Comparison of ENCODE assay signal across 8 cellular contexts in the genomic region with DNA sequence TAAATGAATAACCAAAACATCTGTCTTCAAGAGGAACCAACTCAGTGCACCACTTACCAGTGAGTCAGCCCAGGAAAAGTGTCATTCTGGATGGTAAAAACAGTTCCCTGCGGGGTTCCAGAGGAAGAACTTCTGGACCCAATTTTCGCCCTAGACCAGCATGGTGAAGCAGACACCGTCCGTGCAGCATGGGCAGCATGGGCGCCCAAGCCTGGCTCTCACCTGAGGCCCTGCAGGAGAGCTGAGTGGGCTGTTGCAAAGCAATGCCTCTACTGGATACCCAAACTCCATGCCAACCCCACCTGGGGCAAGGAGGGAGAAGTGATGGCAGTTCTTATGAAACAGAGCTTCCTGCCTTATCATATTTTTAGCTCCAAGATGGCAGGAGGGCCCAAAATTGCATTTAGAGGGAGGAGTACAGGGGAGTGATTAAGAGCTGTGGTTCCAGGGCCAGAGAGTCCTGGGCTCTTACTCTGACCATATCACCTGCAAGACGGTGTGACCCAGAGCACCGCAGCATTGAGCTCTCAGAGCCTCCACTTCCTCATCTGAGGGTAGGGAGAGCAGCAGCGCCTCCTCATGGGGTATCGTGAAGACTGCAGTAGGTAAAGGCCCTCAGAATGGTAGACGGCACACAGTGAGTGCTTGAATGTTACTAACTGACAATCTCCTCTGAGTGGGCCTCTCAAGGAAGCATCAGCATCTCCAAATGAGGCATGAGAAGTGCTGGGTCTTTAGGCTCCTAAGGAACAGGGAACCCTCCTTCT. TPM values are rescaled to one million over a fixed set of nuclear protein-coding genes. Genes with fewer than 3 reads are reported as not detected.
DNase-seq lines count a peak whose midpoint lies in the region; ATAC-seq and TF ChIP-seq lines count a peak whose summit lies in the region.

No MANE protein-coding gene starts in this region.

- no peaks in the 10 kb centered on the region for H3K4me1 Mint-ChIP-seq in activated naive CD8-positive, alpha-beta T cell treated with anti-CD3 and anti-CD28 coated beads, Interleukin-2, amount 50 U/mL, for 24 hours

- H3K79me2 ChIP-seq in PC-3 (ENCODE audit: low read length) (no peaks in the 10 kb centered on the region), PC-9 (ENCODE audit: low read depth) (no peaks in the 10 kb centered on the region)

- peak; percentile 64; the same call in 2 of the 3 replicates for TF ChIP-seq CTCF in GM12872 (IDR thresholded peaks at IDR 0.05; ENCODE audit: insufficient read depth, low read depth, low read length)
- TF ChIP-seq CTCF in PC-3 (conservative IDR thresholded peaks at IDR 0.05; ENCODE audit: low read depth, low read length), result peak; percentile 45
- TF ChIP-seq CTCF in right lobe of liver (IDR thresholded peaks at IDR 0.05), result peak in 2 of 4 donors; percentile 8 to 12
- no peak for TF ChIP-seq CTCF in PC-9 (conservative IDR thresholded peaks at IDR 0.05)

- peaks cover 22% of the 10 kb centered on the region for H3K36me3 Mint-ChIP-seq in activated naive CD8-positive, alpha-beta T cell treated with anti-CD3 and anti-CD28 coated beads, Interleukin-2, amount 50 U/mL, for 24 hours (ENCODE audit: low read depth)

- no peaks in the 10 kb centered on the region for H4K20me1 ChIP-seq in PC-3 (ENCODE audit: low read length)
- H4K20me1 ChIP-seq in PC-9 (ENCODE audit: insufficient read depth), result no peaks in the 10 kb centered on the region

- H3K9me3 ChIP-seq in PC-3 (ENCODE audit: low read length) (no peaks in the 10 kb centered on the region), right lobe of liver (no peaks in the 10 kb centered on the region), aorta (ENCODE audit: control insufficient read depth, low read length) (no peaks in the 10 kb centered on the region), PC-9 (ENCODE audit: insufficient read depth, low read depth) (no peaks in the 10 kb centered on the region)

- no peaks in the 10 kb centered on the region for H3K27me3 ChIP-seq in PC-3 (ENCODE audit: low read length)
- H3K27me3 ChIP-seq in right lobe of liver, result no peaks in the 10 kb centered on the region
- no peaks in the 10 kb centered on the region for H3K27me3 ChIP-seq in aorta (ENCODE audit: control insufficient read depth in 1 of 2, insufficient read depth in 2 of 2, low read length in 1 of 2)
- H3K27me3 ChIP-seq in PC-9 (ENCODE audit: insufficient read depth, low read depth), result no peaks in the 10 kb centered on the region

- no peak overlapping the region for H3K4me3 Mint-ChIP-seq in activated naive CD8-positive, alpha-beta T cell treated with anti-CD3 and anti-CD28 coated beads, Interleukin-2, amount 50 U/mL, for 24 hours

- H3K9me2 ChIP-seq in PC-3 (replicated peaks; ENCODE audit: low read length) (no peaks in the 10 kb centered on the region), PC-9 (ENCODE audit: insufficient read depth) (no peaks in the 10 kb centered on the region)

- H3K27ac ChIP-seq in PC-3 (ENCODE audit: low read length) (no peak overlapping the region), right lobe of liver (no peak overlapping the region), aorta (ENCODE audit: low read depth in 1 of 2, low read length in 2 of 2) (no peak overlapping the region), PC-9 (no peak overlapping the region)

- no TSS peak for BruUV-seq in PC-3 (replicated peaks; lab: Mats Ljungman, UMichigan)
- no TSS peak for BruUV-seq in PC-9 (replicated peaks; lab: Mats Ljungman, UMichigan)

- no peaks in the 10 kb centered on the region for H3K27me3 Mint-ChIP-seq in activated naive CD8-positive, alpha-beta T cell treated with anti-CD3 and anti-CD28 coated beads, Interleukin-2, amount 50 U/mL, for 24 hours

- no peaks in the 10 kb centered on the region for H3F3A ChIP-seq in PC-3 (ENCODE audit: low read length, unreplicated experiment)
- peaks cover 6% of the 10 kb centered on the region; the same call in 1 of the 2 replicates for H3F3A ChIP-seq in PC-9 (ENCODE audit: insufficient read depth, low read depth)

- 96% methylated on average over 7 of the region's 10 CpGs for WGBS in right lobe of liver (ENCODE audit: insufficient coverage, low coverage, low lambda C conversion rate, missing lambda C conversion rate)
- WGBS in aorta, 2 donors, result 77 to 78% methylated on average over 10 of the region's 10 CpGs

- no peak overlapping the region for H3K4me2 ChIP-seq in PC-3 (ENCODE audit: low read length)
- H3K4me2 ChIP-seq in PC-9, result no peak overlapping the region

- H2AFZ ChIP-seq in PC-3 (ENCODE audit: low read length) (no peak overlapping the region), PC-9 (no peak overlapping the region)

- no peaks in the 10 kb centered on the region for H3K9me3 Mint-ChIP-seq in activated naive CD8-positive, alpha-beta T cell treated with anti-CD3 and anti-CD28 coated beads, Interleukin-2, amount 50 U/mL, for 24 hours

- peaks cover 11% of the 10 kb centered on the region for H3K36me3 ChIP-seq in PC-3 (ENCODE audit: low read depth, low read length)
- H3K36me3 ChIP-seq in right lobe of liver, result peaks cover 0 to 33% (median 5%) of the 10 kb centered on the region in 4 donors
- H3K36me3 ChIP-seq in aorta (ENCODE audit: control insufficient read depth in 1 of 2, insufficient read depth in 2 of 2, low read length in 1 of 2), result no peaks in the 10 kb centered on the region
- H3K36me3 ChIP-seq in PC-9 (ENCODE audit: low read depth), result peaks cover 26% of the 10 kb centered on the region

- intact Hi-C loops in PC-3 (cut with micrococcal nuclease) (no loop called here), right lobe of liver (cut with DNase I) (no loop called here), aorta (cut with DNase I) (no loop called here), PC-9 (cut with micrococcal nuclease; ENCODE audit: unreplicated experiment) (no loop called here)

- no peak for ATAC-seq in PC-3
- peak; percentile 36 for ATAC-seq in activated naive CD8-positive, alpha-beta T cell treated with anti-CD3 and anti-CD28 coated beads, Interleukin-2, amount 50 U/mL, for 24 hours
- peak; percentile 25 to 39 (median 28) for ATAC-seq in right lobe of liver
- no peak for ATAC-seq in aorta (ENCODE audit: low FRiP score)

- no peak overlapping the region for H3K27ac Mint-ChIP-seq in activated naive CD8-positive, alpha-beta T cell treated with anti-CD3 and anti-CD28 coated beads, Interleukin-2, amount 50 U/mL, for 24 hours

- peak; percentile 3 for DNase-seq in PC-3
- peak; percentile 43 for DNase-seq in activated naive CD8-positive, alpha-beta T cell treated with anti-CD3 and anti-CD28 coated beads, Interleukin-2, amount 50 U/mL, for 24 hours
- no peak for DNase-seq in right lobe of liver
- DNase-seq in medulla oblongata (ENCODE audit: extremely low spot score), result no peak
- no peak for DNase-seq in aorta
- no peak for DNase-seq in HuH-7.5 (ENCODE audit: low spot score)
- DNase-seq in PC-9, result no peak

- H3K4me3 ChIP-seq in PC-3 (ENCODE audit: low read length), result no peak overlapping the region
- H3K4me3 ChIP-seq in right lobe of liver, result no peak overlapping the region
- H3K4me3 ChIP-seq in aorta (ENCODE audit: low read length in 2 of 2), result no peak overlapping the region
- no peak overlapping the region for H3K4me3 ChIP-seq in PC-9

- TF ChIP-seq POLR2A in right lobe of liver (IDR thresholded peaks at IDR 0.05), result no peak

- CTCF ChIA-PET in PC-3 (lab: Charles Lee), result no interaction called here
- CTCF ChIA-PET in PC-9 (lab: Charles Lee), result interaction anchor here (1.1 to 1.2 kb wide), 2 partner anchors 167 to 200 kb away, joined by 3 to 8 read pairs; no protein-coding TSS in a partner anchor

- H3K9ac ChIP-seq in PC-3 (ENCODE audit: low read length), result no peak overlapping the region

- POLR2A ChIA-PET in PC-3 (lab: Charles Lee; ENCODE audit: unreplicated experiment), result no interaction called here
- POLR2A ChIA-PET in PC-9 (lab: Charles Lee; ENCODE audit: unreplicated experiment), result no interaction called here

- H3K4me1 ChIP-seq in PC-3 (ENCODE audit: insufficient read depth, low read length) (no peaks in the 10 kb centered on the region), right lobe of liver (no peaks in the 10 kb centered on the region), aorta (ENCODE audit: control insufficient read depth in 1 of 2, insufficient read depth in 2 of 2, low read length in 2 of 2) (no peaks in the 10 kb centered on the region), PC-9 (replicated peaks; ENCODE audit: insufficient read depth) (no peaks in the 10 kb centered on the region)

RNA-seq across cellular contexts. Expression of gene INPP5K, which starts 16.6 kb away (rescaled TPM):
- 46.4 and 52.6 TPM in 2 replicates for total RNA-seq in PC-3 (2014; rRNA removed)
- 10 to 100 TPM; 12.7 to 22.6 (median 18.2) TPM for total RNA-seq in right lobe of liver
- total RNA-seq in aorta, result 10 to 100 TPM; 35.7 to 40.7 TPM
- polyA plus RNA-seq in aorta, result 10 to 100 TPM; 13.5 to 51.3 TPM
- total RNA-seq in PC-9 (2021), result 41.9 and 42.9 TPM in 2 replicates

RNA-seq across cellular contexts. Expression of gene PITPNA, which starts 29.6 kb away (rescaled TPM):
- total RNA-seq in PC-3 (2014; rRNA removed) (31.2 and 31.5 TPM in 2 replicates), right lobe of liver (10 to 100 TPM; 24.0 to 43.4 (median 29.8) TPM), aorta (10 to 100 TPM; 56.5 to 59.8 TPM), PC-9 (2021) (80.3 and 87.4 TPM in 2 replicates)
- polyA plus RNA-seq in aorta, result 10 to 100 TPM; 27.2 to 32.2 TPM

RNA-seq across cellular contexts. Expression of gene MYO1C, which starts 40.5 kb away (rescaled TPM):
- 76.4 and 90.7 TPM in 2 replicates for total RNA-seq in PC-3 (2014; rRNA removed)
- total RNA-seq in right lobe of liver, result 10 to 100 TPM; 56.6 to 94.7 (median 68.3) TPM
- 100 to 1,000 TPM; 273 to 354 TPM for total RNA-seq in aorta
- polyA plus RNA-seq in aorta, result 100 to 1,000 TPM in 1 of 2 donors, 10 to 100 TPM in 1; 62.6 to 130 TPM
- total RNA-seq in PC-9 (2021), result 237 and 261 TPM in 2 replicates

Comparison
In these comparisons a context has a peak if more than half of its experiments do, and no peak if none do; other contexts are left out.
1. ATAC-seq: peak in activated naive CD8-positive, alpha-beta T cell treated with anti-CD3 and anti-CD28 coated beads, Interleukin-2, amount 50 U/mL, for 24 hours (single experiment) and right lobe of liver (4 of 4); none in PC-3 (single experiment) and aorta (single experiment).
2. DNase-seq: peak in PC-3 (single experiment) and activated naive CD8-positive, alpha-beta T cell treated with anti-CD3 and anti-CD28 coated beads, Interleukin-2, amount 50 U/mL, for 24 hours (single experiment); none in right lobe of liver (0 of 3), medulla oblongata (single experiment), aorta (0 of 2), HuH-7.5 (single experiment) and PC-9 (0 of 2).